In genomic region chr16:1610071-1610840, GRCh38 we compare ENCODE assay signal across 8 cellular contexts. TPM values are rescaled to one million over a fixed set of nuclear protein-coding genes. Genes with fewer than 3 reads are reported as not detected.
DNase-seq lines count a peak whose midpoint lies in the region; ATAC-seq, FAIRE-seq and TF ChIP-seq lines count a peak whose summit lies in the region.

No MANE protein-coding gene starts in this region.

- peak; percentile 40 for ATAC-seq in HG03139 (IDR thresholded peaks at IDR 0.05; ENCODE audit: unreplicated experiment)

- H3K4me2 ChIP-seq in keratinocyte (ENCODE audit: control insufficient read depth, extremely low read depth, insufficient read depth, low read depth, low read length): peak overlapping the region; percentile 86

- H3K4me1 ChIP-seq in keratinocyte (ENCODE audit: control insufficient read depth, extremely low read depth, insufficient read depth, low read length): peaks cover 15% of the 10 kb centered on the region

- H3K27me3 ChIP-seq in keratinocyte (ENCODE audit: control insufficient read depth, extremely low read depth, insufficient read depth, low read length): no peaks in the 10 kb centered on the region

- H3K4me3 ChIP-seq in keratinocyte (ENCODE audit: control insufficient read depth in 2 of 3, extremely low read depth in 1 of 3, insufficient read depth in 2 of 3, low read depth in 1 of 3, low read length in 3 of 3): peak overlapping the region; percentile 80 to 83 (median 83)

- H4K20me1 ChIP-seq in keratinocyte (ENCODE audit: control insufficient read depth, extremely low read depth, insufficient read depth, low read length): peaks cover 5% of the 10 kb centered on the region

- dilution Hi-C loops in keratinocyte (cut with MboI; ENCODE audit: extremely low pct_ligation_motif_present, low sequenced_read_pairs): no loop called here

- DNase-seq in GM12891 (ENCODE audit: insufficient read length, low spot score) (peak; percentile 93), NCI-H446 (lab: John Stamatoyannopoulos, UW) (peak; percentile 71 to 90), cerebellar cortex (ENCODE audit: low spot score) (peak; percentile 86), keratinocyte (ENCODE audit: low read depth, low spot score) (peak; percentile 23), cortex of kidney (lab: John Stamatoyannopoulos, UW) (no peak)
- peak; percentile 87 for DNase-seq in activated CD4-positive, alpha-beta T cell treated with anti-CD3 and anti-CD28 coated beads for 1 hour
- DNase-seq in stimulated activated CD4-positive, alpha-beta T cell treated with anti-CD3 and anti-CD28 coated beads, Interleukin-12 subunit alpha, Interleukin-12 subunit beta, amount 100 ng/mL, for 24 hours (ENCODE audit: low read depth in 2 of 2): peak; percentile 79 to 88

- TF ChIP-seq POLR2A in GM12891 (IDR thresholded peaks at IDR 0.05; ENCODE audit: low read depth, low read length): no peak

- H3K36me3 ChIP-seq in keratinocyte (ENCODE audit: control insufficient read depth in 2 of 2, extremely low read depth in 1 of 2, insufficient read depth in 2 of 2, low read length in 2 of 2): peaks cover 6 to 7% of the 10 kb centered on the region in 2 experiments

- no peaks in the 10 kb centered on the region for H3K9me3 ChIP-seq in keratinocyte (ENCODE audit: control insufficient read depth, low read depth, low read length)

- peak; percentile 86 for FAIRE-seq in GM12891 (lab: Jason Lieb, UNC)
- FAIRE-seq in keratinocyte (lab: Jason Lieb, UNC): no peak

- peak overlapping the region; percentile 86 for H3K9ac ChIP-seq in keratinocyte (ENCODE audit: control insufficient read depth, extremely low read depth, insufficient read depth, low read length)

- H3K9me1 ChIP-seq in keratinocyte (ENCODE audit: control insufficient read depth, extremely low read depth, insufficient read depth, low read length): no peaks in the 10 kb centered on the region

- TF ChIP-seq CTCF in keratinocyte (optimal IDR thresholded peaks at IDR 0.05 in 1 of 3, IDR thresholded peaks at IDR 0.05 in 1 of 3, conservative IDR thresholded peaks at IDR 0.05 in 1 of 3; ENCODE audit: extremely low read depth in 1 of 3, insufficient read depth in 2 of 3, low read length in 3 of 3): peak in 1 of 3 experiments; percentile 7

- H2AFZ ChIP-seq in keratinocyte (ENCODE audit: control insufficient read depth, low read length): peak overlapping the region; percentile 85

- H3K27ac ChIP-seq in keratinocyte (ENCODE audit: control insufficient read depth, insufficient read depth, low read length): peak overlapping the region; percentile 87

- H3K79me2 ChIP-seq in keratinocyte (ENCODE audit: control insufficient read depth, insufficient read depth, low read length): peaks cover 20% of the 10 kb centered on the region

TF ChIP-seq in GM12891, 5 proteins besides CTCF, POLR2A, EP300 and RAD21:
- no peak for TF ChIP-seq POU2F2 (IDR thresholded peaks at IDR 0.05; ENCODE audit: low read depth, low read length)
- TF ChIP-seq PAX5 (IDR thresholded peaks at IDR 0.05; ENCODE audit: insufficient read depth, low read length, severe bottlenecking): no peak
- no peak for TF ChIP-seq POLR2AphosphoS5 (IDR thresholded peaks at IDR 0.05; ENCODE audit: low read depth, low read length)
- TF ChIP-seq TAF1 (IDR thresholded peaks at IDR 0.05; ENCODE audit: low read depth, low read length): no peak
- no peak for TF ChIP-seq SPI1 (IDR thresholded peaks at IDR 0.05; ENCODE audit: low read depth, low read length)

RNA-seq across cellular contexts. Expression of gene IFT140, which starts 1.6 kb away (rescaled TPM):
- polyA plus RNA-seq in GM12891 (2012; ENCODE audit: low read depth, missing spikeins): 3.2 TPM
- 3.4 to 5.4 TPM (median 4.3 TPM) in 3 replicates for polyA plus RNA-seq in keratinocyte
- 7.1 TPM for polyA plus RNA-seq in keratinocyte (2011; ENCODE audit: low read depth)
- polyA plus RNA-seq in keratinocyte (2011; cell fraction: cytosol; rRNA removed): 1.7 and 2.4 TPM in 2 replicates
- 15.4 and 18.3 TPM in 2 replicates for polyA plus RNA-seq in keratinocyte (2011; cell fraction: nucleus; rRNA removed)
- 4.8 and 8.3 TPM in 2 replicates for polyA plus RNA-seq in keratinocyte (2012; ENCODE audit: low replicate concordance)
- polyA minus RNA-seq in keratinocyte: 7.6 to 15.8 TPM (median 14.0 TPM) in 3 replicates
- polyA minus RNA-seq in keratinocyte (2011; cell fraction: cytosol; rRNA and poly(A)+ RNA removed): 3.1 TPM
- 10.4 and 12.9 TPM in 2 replicates for polyA minus RNA-seq in keratinocyte (2011; cell fraction: nucleus; rRNA and poly(A)+ RNA removed)

RNA-seq across cellular contexts. Expression of gene CRAMP1, which starts 1.9 kb away (rescaled TPM):
- polyA plus RNA-seq in GM12891 (2012; ENCODE audit: low read depth, missing spikeins): 3.7 TPM
- polyA plus RNA-seq in keratinocyte: 5.5 to 6.7 TPM (median 6.5 TPM) in 3 replicates
- polyA plus RNA-seq in keratinocyte (2011; ENCODE audit: low read depth): 3.3 TPM
- polyA plus RNA-seq in keratinocyte (2011; cell fraction: cytosol; rRNA removed): 5.1 and 5.2 TPM in 2 replicates
- 29.2 and 33.5 TPM in 2 replicates for polyA plus RNA-seq in keratinocyte (2011; cell fraction: nucleus; rRNA removed)
- 6.5 and 6.7 TPM in 2 replicates for polyA plus RNA-seq in keratinocyte (2012; ENCODE audit: low replicate concordance)
- 9.6 to 16.1 TPM (median 10.0 TPM) in 3 replicates for polyA minus RNA-seq in keratinocyte
- polyA minus RNA-seq in keratinocyte (2011; cell fraction: cytosol; rRNA and poly(A)+ RNA removed): 4.6 TPM
- polyA minus RNA-seq in keratinocyte (2011; cell fraction: nucleus; rRNA and poly(A)+ RNA removed): 13.4 and 21.2 TPM in 2 replicates
